In genomic region chr6:111843347-111844147, GRCh38 we compare ENCODE assay signal across 8 cellular contexts. TPM values are rescaled to one million over a fixed set of nuclear protein-coding genes. Genes with fewer than 3 reads are reported as not detected.
DNase-seq lines count a peak whose midpoint lies in the region; ATAC-seq and TF ChIP-seq lines count a peak whose summit lies in the region.

No MANE protein-coding gene starts in this region.

- in situ Hi-C loops in IMR-90 (cut with MboI; ENCODE audit: low sequenced_read_pairs), result no loop called here

- 0 out of 3 replicates have a peak overlapping the region, but pooled peaks have one; percentile 53 for H2BK15ac ChIP-seq in IMR-90 (ENCODE audit: low read depth, low read length)

- DNase-seq in IMR-90 (no peak), glomerular visceral epithelial cell (ENCODE audit: extremely low spot score) (no peak), SHP77 (lab: John Stamatoyannopoulos, UW) (no peak), NCI-H2107 treated with DMSO at 0.1 percent for 48 hours (lab: John Stamatoyannopoulos, UW; ENCODE audit: unreplicated experiment) (no peak), mucosa of gallbladder (ENCODE audit: low spot score) (no peak)
- peak; percentile 50 to 55 for DNase-seq in activated CD4-positive, alpha-beta T cell treated with anti-CD3 and anti-CD28 coated beads for 4 hours
- DNase-seq in effector memory CD8-positive, alpha-beta T cell, result peak; percentile 66 to 74 (median 69)
- DNase-seq in stimulated activated CD4-positive, alpha-beta T cell treated with anti-CD3 and anti-CD28 coated beads, Interleukin-4, amount 100 ng/mL, for 1 hour, result peak; percentile 50

- no peak overlapping the region for H2AK9ac ChIP-seq in IMR-90 (replicated peaks; ENCODE audit: low read depth, low read length, poor library complexity)

- intact Hi-C loops in IMR-90 (cut with micrococcal nuclease), result no loop called here

- H3K4me2 ChIP-seq in IMR-90 (ENCODE audit: low read depth, low read length), result no peak overlapping the region; the same call in 1 of the 2 replicates

- H3K79me1 ChIP-seq in IMR-90 (ENCODE audit: low read depth in 1 of 2, low read length in 2 of 2), result peaks cover 23 to 38% of the 10 kb centered on the region in 2 experiments

- no peak overlapping the region for H3K4me3 Mint-ChIP-seq in effector memory CD8-positive, alpha-beta T cell

- H3K14ac ChIP-seq in IMR-90 (replicated peaks; ENCODE audit: low read depth, low read length), result peak overlapping the region; percentile 46; the same call in 1 of the 2 replicates

- dilution Hi-C loops in IMR-90 (cut with HindIII; ENCODE audit: low sequenced_read_pairs, unreplicated experiment), result no loop called here

- peaks cover 32 to 57% of the 10 kb centered on the region in 2 donors for H3K4me1 Mint-ChIP-seq in effector memory CD8-positive, alpha-beta T cell (ENCODE audit: low read depth in 2 of 2)

- H2BK5ac ChIP-seq in IMR-90 (ENCODE audit: low read depth, low read length, poor library complexity, severe bottlenecking), result no peak overlapping the region

- peaks cover 10% of the 10 kb centered on the region for H3K9me1 ChIP-seq in IMR-90 (ENCODE audit: insufficient read depth, low read length)

- no peak for TF ChIP-seq CTCF in IMR-90 (conservative IDR thresholded peaks at IDR 0.05; ENCODE audit: low read depth, low read length)

- no peak overlapping the region for H3K23ac ChIP-seq in IMR-90 (ENCODE audit: low read depth, low read length)

- POLR2A ChIA-PET in IMR-90 (lab: Charles Lee; ENCODE audit: unreplicated experiment), result no interaction called here

- no peak overlapping the region for H3K4me3 ChIP-seq in IMR-90 (ENCODE audit: insufficient read depth, low read depth, low read length)

- H3K4me1 ChIP-seq in IMR-90 (ENCODE audit: control insufficient read depth, insufficient read depth, low read length), result peaks cover 21% of the 10 kb centered on the region

- H2BK120ac ChIP-seq in IMR-90 (ENCODE audit: low read depth, low read length), result no peak overlapping the region; the same call in 1 of the 2 replicates

- H3K9ac ChIP-seq in IMR-90 (ENCODE audit: low read depth, low read length), result no peak overlapping the region

- no peak for TF ChIP-seq RAD21 in IMR-90 (IDR thresholded peaks at IDR 0.05; ENCODE audit: low read length)

- H3K27me3 Mint-ChIP-seq in effector memory CD8-positive, alpha-beta T cell, result no peaks in the 10 kb centered on the region

- H4K8ac ChIP-seq in IMR-90 (ENCODE audit: low read depth in 2 of 2, low read length in 2 of 2), result 0 out of 4 replicates have a peak overlapping the region, but pooled peaks of 1 of the 2 experiments have one; percentile 9

- no peaks in the 10 kb centered on the region for H3K9me3 Mint-ChIP-seq in effector memory CD8-positive, alpha-beta T cell

- H3K27me3 ChIP-seq in IMR-90 (ENCODE audit: control insufficient read depth, insufficient read depth, low read length), result no peaks in the 10 kb centered on the region

- WGBS in IMR-90 (ENCODE audit: extremely low coverage in 2 of 2, insufficient read length in 1 of 2), 2 experiments, result 100% methylated on average over 1 of the region's 7 CpGs; no CpG with 5 or more reads in 1 of the 2 experiments

- BruUV-seq in IMR-90 (replicated peaks; lab: Mats Ljungman, UMichigan), result no TSS peak

- no peak for TF ChIP-seq POLR2A in IMR-90 (IDR thresholded peaks at IDR 0.05; ENCODE audit: low read depth, low read length)

- ATAC-seq in IMR-90 (ENCODE audit: low read depth), result no peak
- ATAC-seq in effector memory CD8-positive, alpha-beta T cell (replicated peaks), result peak; percentile 86

- 0 out of 2 replicates have a peak overlapping the region, but pooled peaks have one; percentile 13 for H3K4ac ChIP-seq in IMR-90 (ENCODE audit: low read depth, low read length)

- no peaks in the 10 kb centered on the region for H3K9me3 ChIP-seq in IMR-90 (ENCODE audit: control insufficient read depth, insufficient read depth, low read length)

- no peak overlapping the region for H3K18ac ChIP-seq in IMR-90 (ENCODE audit: low read depth, low read length)

- H3K36me3 Mint-ChIP-seq in effector memory CD8-positive, alpha-beta T cell (ENCODE audit: insufficient read depth), result peaks cover 49% of the 10 kb centered on the region

- CTCF ChIA-PET in IMR-90 (lab: Yijun Ruan, JAX), result interaction anchor here (0.8 kb wide), 1 partner anchor 11 kb away, joined by 3 read pairs; no protein-coding TSS in a partner anchor

- H3K56ac ChIP-seq in IMR-90 (ENCODE audit: extremely low read depth, insufficient read depth, low read length), result no peak overlapping the region

- peak overlapping the region; percentile 11; the same call in 1 of the 2 replicates for H2AK5ac ChIP-seq in IMR-90 (ENCODE audit: low read depth, low read length)

- no peak overlapping the region for H4K5ac ChIP-seq in IMR-90 (ENCODE audit: low read depth, low read length)

- H3K27ac Mint-ChIP-seq in effector memory CD8-positive, alpha-beta T cell, result no peak overlapping the region

- no peak overlapping the region for H4K91ac ChIP-seq in IMR-90 (ENCODE audit: insufficient read depth, low read depth, low read length)

- peaks cover 10% of the 10 kb centered on the region; the same call in 1 of the 2 replicates for H4K20me1 ChIP-seq in IMR-90 (ENCODE audit: insufficient read depth, low read length)

- peaks cover 8% of the 10 kb centered on the region; the same call in 1 of the 2 replicates for H3K36me3 ChIP-seq in IMR-90 (ENCODE audit: control insufficient read depth, insufficient read depth, low read length)

- H2AFZ ChIP-seq in IMR-90 (replicated peaks; ENCODE audit: low read length, poor library complexity), result no peak overlapping the region

- H2BK20ac ChIP-seq in IMR-90 (ENCODE audit: low read depth, low read length), result 0 out of 2 replicates have a peak overlapping the region, but pooled peaks have one; percentile 9

- no peak overlapping the region for H3K27ac ChIP-seq in IMR-90 (ENCODE audit: insufficient read depth, low read length)

TF ChIP-seq in IMR-90, 13 proteins besides CTCF, POLR2A, EP300 and RAD21:
- no peak for TF ChIP-seq ELK1 (IDR thresholded peaks at IDR 0.05; ENCODE audit: borderline replicate concordance, low read depth, low read length)
- TF ChIP-seq MXI1 (IDR thresholded peaks at IDR 0.05; ENCODE audit: borderline replicate concordance, low read depth, low read length), result no peak
- no peak for TF ChIP-seq SMC3 (IDR thresholded peaks at IDR 0.05; ENCODE audit: low read depth, low read length)
- TF ChIP-seq MAZ (IDR thresholded peaks at IDR 0.05; ENCODE audit: borderline replicate concordance, low read depth, low read length), result no peak
- TF ChIP-seq MAFK (IDR thresholded peaks at IDR 0.05; ENCODE audit: low read depth, low read length), result no peak
- no peak for TF ChIP-seq RFX5 (IDR thresholded peaks at IDR 0.05; ENCODE audit: low read depth, low read length)
- TF ChIP-seq RCOR1 (IDR thresholded peaks at IDR 0.05; ENCODE audit: insufficient replicate concordance, low read length), result no peak
- TF ChIP-seq USF2 (IDR thresholded peaks at IDR 0.05; ENCODE audit: low read depth, low read length), result no peak
- no peak for TF ChIP-seq FOS (IDR thresholded peaks at IDR 0.05; ENCODE audit: low read depth, low read length)
- no peak for TF ChIP-seq BHLHE40 (IDR thresholded peaks at IDR 0.05; ENCODE audit: low read depth, low read length)
- TF ChIP-seq CHD1 (IDR thresholded peaks at IDR 0.05; ENCODE audit: low read depth, low read length), result no peak
- no peak for TF ChIP-seq CEBPB (IDR thresholded peaks at IDR 0.05; ENCODE audit: low read depth, low read length)
- TF ChIP-seq NFE2L2 (IDR thresholded peaks at IDR 0.05; ENCODE audit: low read depth, low read length), result no peak

RNA-seq across cellular contexts. Expression of gene FYN, which starts 29.7 kb away (rescaled TPM):
- total RNA-seq in IMR-90 (2012; rRNA removed) (36.4 and 41.1 TPM in 2 replicates), mucosa of gallbladder (75.0 TPM)
- polyA plus RNA-seq in IMR-90 (2012; rRNA removed), result 30.8 and 35.1 TPM in 2 replicates
- 41.7 and 98.8 TPM in 2 replicates for polyA plus RNA-seq in IMR-90 (2012; cell fraction: cytosol; rRNA removed)
- 36.3 and 72.0 TPM in 2 replicates for polyA plus RNA-seq in IMR-90 (2012; cell fraction: nucleus; rRNA removed; ENCODE audit: low replicate concordance)

Comparison
In these comparisons a context has a peak if more than half of its experiments do, and no peak if none do; other contexts are left out.
1. DNase-seq: peak in activated CD4-positive, alpha-beta T cell treated with anti-CD3 and anti-CD28 coated beads for 4 hours (2 of 2), effector memory CD8-positive, alpha-beta T cell (3 of 3) and stimulated activated CD4-positive, alpha-beta T cell treated with anti-CD3 and anti-CD28 coated beads, Interleukin-4, amount 100 ng/mL, for 1 hour (single experiment); none in IMR-90 (single experiment), glomerular visceral epithelial cell (single experiment), SHP77 (0 of 2), NCI-H2107 treated with DMSO at 0.1 percent for 48 hours (single experiment) and mucosa of gallbladder (single experiment).